ENCODE assay signal across 1 cellular context in the genomic region with DNA sequence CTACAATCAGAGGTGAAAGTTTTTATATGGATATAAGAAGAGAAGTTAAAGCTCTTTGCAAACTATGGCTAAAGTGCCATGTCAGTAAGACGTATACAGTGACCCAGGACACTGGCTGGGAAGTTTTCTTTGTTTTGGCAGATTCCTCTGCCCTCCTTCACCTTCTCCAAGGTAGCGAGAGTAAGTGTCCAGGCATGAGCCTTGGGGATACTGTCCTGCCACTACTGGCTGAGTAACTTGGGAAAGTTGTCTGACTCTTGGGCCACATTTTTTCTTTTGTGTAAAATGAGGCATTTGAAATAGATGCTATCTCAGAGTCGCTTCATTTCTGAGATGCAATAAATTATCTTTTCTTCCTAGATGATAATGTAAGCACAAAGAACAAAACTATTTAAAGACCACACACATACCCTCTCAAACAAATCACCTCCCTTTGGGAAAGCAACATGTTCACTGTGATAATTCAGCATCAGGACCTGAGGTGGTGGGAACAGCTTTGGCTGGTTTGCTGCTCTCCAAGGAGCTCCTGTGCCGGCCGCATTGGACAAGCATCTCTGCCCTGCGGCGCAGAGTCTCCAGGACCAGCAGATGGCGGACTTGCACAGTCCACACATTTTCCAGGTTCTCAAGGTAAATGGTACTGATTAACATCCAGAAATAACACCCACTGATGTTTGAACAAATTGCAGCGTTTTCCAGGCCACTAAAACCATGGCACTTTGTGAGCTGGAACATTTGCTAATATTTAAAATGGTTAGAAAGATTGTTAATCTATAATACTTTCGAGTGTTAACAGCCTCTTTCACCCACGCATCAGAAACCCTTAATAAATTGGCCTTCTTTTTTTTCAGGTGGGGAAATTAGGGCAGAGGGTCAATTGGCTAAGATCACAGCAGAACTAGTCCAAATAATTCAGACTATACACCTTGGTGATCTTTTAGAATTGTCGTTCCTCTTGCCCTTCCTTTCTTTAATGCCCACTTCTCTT.
TF ChIP-seq lines count a peak whose summit lies in the region.

No MANE protein-coding gene starts in this region.

TF ChIP-seq in HepG2, 621 proteins besides CTCF, POLR2A, EP300 and RAD21 (continued from another document and continues in another):
- TF ChIP-seq, protein P1, sequence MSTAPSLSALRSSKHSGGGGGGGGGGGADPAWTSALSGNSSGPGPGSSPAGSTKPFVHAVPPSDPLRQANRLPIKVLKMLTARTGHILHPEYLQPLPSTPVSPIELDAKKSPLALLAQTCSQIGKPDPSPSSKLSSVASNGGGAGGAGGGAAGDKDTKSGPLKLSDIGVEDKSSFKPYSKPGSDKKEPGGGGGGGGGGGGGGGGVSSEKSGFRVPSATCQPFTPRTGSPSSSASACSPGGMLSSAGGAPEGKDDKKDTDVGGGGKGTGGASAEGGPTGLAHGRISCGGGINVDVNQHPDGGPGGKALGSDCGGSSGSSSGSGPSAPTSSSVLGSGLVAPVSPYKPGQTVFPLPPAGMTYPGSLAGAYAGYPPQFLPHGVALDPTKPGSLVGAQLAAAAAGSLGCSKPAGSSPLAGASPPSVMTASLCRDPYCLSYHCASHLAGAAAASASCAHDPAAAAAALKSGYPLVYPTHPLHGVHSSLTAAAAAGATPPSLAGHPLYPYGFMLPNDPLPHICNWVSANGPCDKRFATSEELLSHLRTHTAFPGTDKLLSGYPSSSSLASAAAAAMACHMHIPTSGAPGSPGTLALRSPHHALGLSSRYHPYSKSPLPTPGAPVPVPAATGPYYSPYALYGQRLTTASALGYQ (CRISPR knock-in tag; IDR thresholded peaks at IDR 0.05), result no peak
- TF ChIP-seq ZNF251 (CRISPR knock-in tag; IDR thresholded peaks at IDR 0.05), result no peak
- TF ChIP-seq HOXD1 (CRISPR knock-in tag; IDR thresholded peaks at IDR 0.05), result no peak
- TF ChIP-seq ZSCAN9 (CRISPR knock-in tag; IDR thresholded peaks at IDR 0.05; ENCODE audit: borderline replicate concordance), result no peak
- no peak for TF ChIP-seq SP2 (CRISPR knock-in tag; IDR thresholded peaks at IDR 0.05)
- TF ChIP-seq, protein P2, sequence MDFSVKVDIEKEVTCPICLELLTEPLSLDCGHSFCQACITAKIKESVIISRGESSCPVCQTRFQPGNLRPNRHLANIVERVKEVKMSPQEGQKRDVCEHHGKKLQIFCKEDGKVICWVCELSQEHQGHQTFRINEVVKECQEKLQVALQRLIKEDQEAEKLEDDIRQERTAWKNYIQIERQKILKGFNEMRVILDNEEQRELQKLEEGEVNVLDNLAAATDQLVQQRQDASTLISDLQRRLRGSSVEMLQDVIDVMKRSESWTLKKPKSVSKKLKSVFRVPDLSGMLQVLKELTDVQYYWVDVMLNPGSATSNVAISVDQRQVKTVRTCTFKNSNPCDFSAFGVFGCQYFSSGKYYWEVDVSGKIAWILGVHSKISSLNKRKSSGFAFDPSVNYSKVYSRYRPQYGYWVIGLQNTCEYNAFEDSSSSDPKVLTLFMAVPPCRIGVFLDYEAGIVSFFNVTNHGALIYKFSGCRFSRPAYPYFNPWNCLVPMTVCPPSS (IDR thresholded peaks at IDR 0.05), result no peak
- TF ChIP-seq ZBTB7A (CRISPR knock-in tag; IDR thresholded peaks at IDR 0.05), result no peak
- no peak for TF ChIP-seq ZNF232 (CRISPR knock-in tag; IDR thresholded peaks at IDR 0.05; ENCODE audit: borderline replicate concordance)
- TF ChIP-seq, protein P3, sequence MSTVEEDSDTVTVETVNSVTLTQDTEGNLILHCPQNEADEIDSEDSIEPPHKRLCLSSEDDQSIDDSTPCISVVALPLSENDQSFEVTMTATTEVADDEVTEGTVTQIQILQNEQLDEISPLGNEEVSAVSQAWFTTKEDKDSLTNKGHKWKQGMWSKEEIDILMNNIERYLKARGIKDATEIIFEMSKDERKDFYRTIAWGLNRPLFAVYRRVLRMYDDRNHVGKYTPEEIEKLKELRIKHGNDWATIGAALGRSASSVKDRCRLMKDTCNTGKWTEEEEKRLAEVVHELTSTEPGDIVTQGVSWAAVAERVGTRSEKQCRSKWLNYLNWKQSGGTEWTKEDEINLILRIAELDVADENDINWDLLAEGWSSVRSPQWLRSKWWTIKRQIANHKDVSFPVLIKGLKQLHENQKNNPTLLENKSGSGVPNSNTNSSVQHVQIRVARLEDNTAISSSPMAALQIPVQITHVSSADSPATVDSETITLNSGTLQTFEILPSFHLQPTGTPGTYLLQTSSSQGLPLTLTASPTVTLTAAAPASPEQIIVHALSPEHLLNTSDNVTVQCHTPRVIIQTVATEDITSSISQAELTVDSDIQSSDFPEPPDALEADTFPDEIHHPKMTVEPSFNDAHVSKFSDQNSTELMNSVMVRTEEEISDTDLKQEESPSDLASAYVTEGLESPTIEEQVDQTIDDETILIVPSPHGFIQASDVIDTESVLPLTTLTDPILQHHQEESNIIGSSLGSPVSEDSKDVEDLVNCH (CRISPR knock-in tag; IDR thresholded peaks at IDR 0.05), result no peak
- TF ChIP-seq, protein P4, sequence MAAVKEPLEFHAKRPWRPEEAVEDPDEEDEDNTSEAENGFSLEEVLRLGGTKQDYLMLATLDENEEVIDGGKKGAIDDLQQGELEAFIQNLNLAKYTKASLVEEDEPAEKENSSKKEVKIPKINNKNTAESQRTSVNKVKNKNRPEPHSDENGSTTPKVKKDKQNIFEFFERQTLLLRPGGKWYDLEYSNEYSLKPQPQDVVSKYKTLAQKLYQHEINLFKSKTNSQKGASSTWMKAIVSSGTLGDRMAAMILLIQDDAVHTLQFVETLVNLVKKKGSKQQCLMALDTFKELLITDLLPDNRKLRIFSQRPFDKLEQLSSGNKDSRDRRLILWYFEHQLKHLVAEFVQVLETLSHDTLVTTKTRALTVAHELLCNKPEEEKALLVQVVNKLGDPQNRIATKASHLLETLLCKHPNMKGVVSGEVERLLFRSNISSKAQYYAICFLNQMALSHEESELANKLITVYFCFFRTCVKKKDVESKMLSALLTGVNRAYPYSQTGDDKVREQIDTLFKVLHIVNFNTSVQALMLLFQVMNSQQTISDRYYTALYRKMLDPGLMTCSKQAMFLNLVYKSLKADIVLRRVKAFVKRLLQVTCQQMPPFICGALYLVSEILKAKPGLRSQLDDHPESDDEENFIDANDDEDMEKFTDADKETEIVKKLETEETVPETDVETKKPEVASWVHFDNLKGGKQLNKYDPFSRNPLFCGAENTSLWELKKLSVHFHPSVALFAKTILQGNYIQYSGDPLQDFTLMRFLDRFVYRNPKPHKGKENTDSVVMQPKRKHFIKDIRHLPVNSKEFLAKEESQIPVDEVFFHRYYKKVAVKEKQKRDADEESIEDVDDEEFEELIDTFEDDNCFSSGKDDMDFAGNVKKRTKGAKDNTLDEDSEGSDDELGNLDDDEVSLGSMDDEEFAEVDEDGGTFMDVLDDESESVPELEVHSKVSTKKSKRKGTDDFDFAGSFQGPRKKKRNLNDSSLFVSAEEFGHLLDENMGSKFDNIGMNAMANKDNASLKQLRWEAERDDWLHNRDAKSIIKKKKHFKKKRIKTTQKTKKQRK (IDR thresholded peaks at IDR 0.05; ENCODE audit: low read length), result no peak
- TF ChIP-seq NR2C2 (CRISPR knock-in tag; IDR thresholded peaks at IDR 0.05; ENCODE audit: borderline replicate concordance), result no peak
- peak; percentile 40; the same call in 1 of the 2 replicates for TF ChIP-seq FOXA3 (CRISPR knock-in tag; IDR thresholded peaks at IDR 0.05)
- TF ChIP-seq ZSCAN30 (CRISPR knock-in tag; IDR thresholded peaks at IDR 0.05), result no peak
- TF ChIP-seq IRX3 (CRISPR knock-in tag; IDR thresholded peaks at IDR 0.05; ENCODE audit: borderline replicate concordance, low read depth), result no peak
- TF ChIP-seq, protein P5, sequence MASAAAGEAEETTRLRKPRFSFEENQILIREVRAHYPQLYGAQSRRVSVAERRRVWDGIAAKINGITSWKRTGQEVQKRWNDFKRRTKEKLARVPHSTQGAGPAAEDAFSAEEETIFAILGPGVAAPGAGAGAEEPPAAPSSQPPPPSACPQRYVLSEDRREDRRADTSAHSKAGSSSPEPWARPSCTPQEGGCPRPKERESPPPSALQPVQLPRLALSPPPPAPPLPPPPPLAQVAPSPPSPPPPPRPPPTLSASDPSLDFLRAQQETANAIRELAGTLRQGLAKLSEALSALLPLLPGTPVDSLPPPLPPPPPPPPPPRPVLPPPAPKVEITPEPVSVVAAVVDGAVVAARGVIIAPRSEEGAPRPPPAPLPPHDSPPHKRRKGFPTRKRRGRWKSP (CRISPR knock-in tag; IDR thresholded peaks at IDR 0.05), result no peak
- TF ChIP-seq JUN (CRISPR knock-in tag; IDR thresholded peaks at IDR 0.05), result no peak
- no peak for TF ChIP-seq TBP (CRISPR knock-in tag; IDR thresholded peaks at IDR 0.05)
- no peak for TF ChIP-seq SAP130 (CRISPR knock-in tag; IDR thresholded peaks at IDR 0.05; ENCODE audit: low read depth)
- TF ChIP-seq ZNF737 (CRISPR knock-in tag; IDR thresholded peaks at IDR 0.05; ENCODE audit: borderline replicate concordance), result no peak
- TF ChIP-seq ZNF510 (CRISPR knock-in tag; IDR thresholded peaks at IDR 0.05; ENCODE audit: low read depth), result no peak
- TF ChIP-seq MAZ (IDR thresholded peaks at IDR 0.05; ENCODE audit: borderline replicate concordance, low read depth, low read length), result 0 out of 2 replicates have a peak, but pooled peaks have one; percentile 34
- no peak for TF ChIP-seq MAZ (CRISPR knock-in tag; IDR thresholded peaks at IDR 0.05; ENCODE audit: low read depth)
- no peak for TF ChIP-seq HDAC1 (CRISPR knock-in tag; IDR thresholded peaks at IDR 0.05)
- TF ChIP-seq, protein P6, sequence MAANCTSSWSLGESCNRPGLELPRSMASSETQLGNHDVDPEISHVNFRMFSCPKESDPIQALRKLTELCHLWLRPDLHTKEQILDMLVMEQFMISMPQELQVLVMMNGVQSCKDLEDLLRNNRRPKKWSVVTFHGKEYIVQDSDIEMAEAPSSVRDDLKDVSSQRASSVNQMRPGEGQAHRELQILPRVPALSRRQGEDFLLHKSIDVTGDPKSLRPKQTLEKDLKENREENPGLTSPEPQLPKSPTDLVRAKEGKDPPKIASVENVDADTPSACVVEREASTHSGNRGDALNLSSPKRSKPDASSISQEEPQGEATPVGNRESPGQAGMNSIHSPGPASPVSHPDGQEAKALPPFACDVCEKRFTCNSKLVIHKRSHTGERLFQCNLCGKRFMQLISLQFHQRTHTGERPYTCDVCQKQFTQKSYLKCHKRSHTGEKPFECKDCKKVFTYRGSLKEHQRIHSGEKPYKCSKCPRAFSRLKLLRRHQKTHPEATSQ (CRISPR knock-in tag; IDR thresholded peaks at IDR 0.05; ENCODE audit: borderline replicate concordance), result no peak
- no peak for TF ChIP-seq SSRP1 (CRISPR knock-in tag; IDR thresholded peaks at IDR 0.05)
- TF ChIP-seq HNF4A (CRISPR knock-in tag; IDR thresholded peaks at IDR 0.05), result no peak
- no peak for TF ChIP-seq ZNF543 (CRISPR knock-in tag; IDR thresholded peaks at IDR 0.05)
- TF ChIP-seq MEIS2 (CRISPR knock-in tag; IDR thresholded peaks at IDR 0.05), result no peak
- TF ChIP-seq, protein P7, sequence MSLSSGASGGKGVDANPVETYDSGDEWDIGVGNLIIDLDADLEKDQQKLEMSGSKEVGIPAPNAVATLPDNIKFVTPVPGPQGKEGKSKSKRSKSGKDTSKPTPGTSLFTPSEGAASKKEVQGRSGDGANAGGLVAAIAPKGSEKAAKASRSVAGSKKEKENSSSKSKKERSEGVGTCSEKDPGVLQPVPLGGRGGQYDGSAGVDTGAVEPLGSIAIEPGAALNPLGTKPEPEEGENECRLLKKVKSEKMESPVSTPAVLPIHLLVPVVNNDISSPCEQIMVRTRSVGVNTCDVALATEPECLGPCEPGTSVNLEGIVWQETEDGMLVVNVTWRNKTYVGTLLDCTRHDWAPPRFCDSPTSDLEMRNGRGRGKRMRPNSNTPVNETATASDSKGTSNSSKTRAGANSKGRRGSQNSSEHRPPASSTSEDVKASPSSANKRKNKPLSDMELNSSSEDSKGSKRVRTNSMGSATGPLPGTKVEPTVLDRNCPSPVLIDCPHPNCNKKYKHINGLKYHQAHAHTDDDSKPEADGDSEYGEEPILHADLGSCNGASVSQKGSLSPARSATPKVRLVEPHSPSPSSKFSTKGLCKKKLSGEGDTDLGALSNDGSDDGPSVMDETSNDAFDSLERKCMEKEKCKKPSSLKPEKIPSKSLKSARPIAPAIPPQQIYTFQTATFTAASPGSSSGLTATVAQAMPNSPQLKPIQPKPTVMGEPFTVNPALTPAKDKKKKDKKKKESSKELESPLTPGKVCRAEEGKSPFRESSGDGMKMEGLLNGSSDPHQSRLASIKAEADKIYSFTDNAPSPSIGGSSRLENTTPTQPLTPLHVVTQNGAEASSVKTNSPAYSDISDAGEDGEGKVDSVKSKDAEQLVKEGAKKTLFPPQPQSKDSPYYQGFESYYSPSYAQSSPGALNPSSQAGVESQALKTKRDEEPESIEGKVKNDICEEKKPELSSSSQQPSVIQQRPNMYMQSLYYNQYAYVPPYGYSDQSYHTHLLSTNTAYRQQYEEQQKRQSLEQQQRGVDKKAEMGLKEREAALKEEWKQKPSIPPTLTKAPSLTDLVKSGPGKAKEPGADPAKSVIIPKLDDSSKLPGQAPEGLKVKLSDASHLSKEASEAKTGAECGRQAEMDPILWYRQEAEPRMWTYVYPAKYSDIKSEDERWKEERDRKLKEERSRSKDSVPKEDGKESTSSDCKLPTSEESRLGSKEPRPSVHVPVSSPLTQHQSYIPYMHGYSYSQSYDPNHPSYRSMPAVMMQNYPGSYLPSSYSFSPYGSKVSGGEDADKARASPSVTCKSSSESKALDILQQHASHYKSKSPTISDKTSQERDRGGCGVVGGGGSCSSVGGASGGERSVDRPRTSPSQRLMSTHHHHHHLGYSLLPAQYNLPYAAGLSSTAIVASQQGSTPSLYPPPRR (CRISPR knock-in tag; IDR thresholded peaks at IDR 0.05; ENCODE audit: borderline replicate concordance), result no peak
- no peak for TF ChIP-seq SRSF9 (IDR thresholded peaks at IDR 0.05; ENCODE audit: borderline replicate concordance, insufficient read depth, low read depth, low read length, poor library complexity, severe bottlenecking)
- no peak for TF ChIP-seq SPEN (CRISPR knock-in tag; IDR thresholded peaks at IDR 0.05; ENCODE audit: low read depth)
- no peak for TF ChIP-seq HMGA1 (CRISPR knock-in tag; conservative IDR thresholded peaks at IDR 0.05)
- peak; percentile 82; the same call in 1 of the 2 replicates for TF ChIP-seq KLF6 (CRISPR knock-in tag; IDR thresholded peaks at IDR 0.05)
- no peak for TF ChIP-seq PCBP1 (IDR thresholded peaks at IDR 0.05; ENCODE audit: borderline replicate concordance, low read depth, low read length)
- no peak for TF ChIP-seq ZBTB3 (CRISPR knock-in tag; IDR thresholded peaks at IDR 0.05; ENCODE audit: borderline replicate concordance, low read depth)
- no peak for TF ChIP-seq MZF1 (CRISPR knock-in tag; IDR thresholded peaks at IDR 0.05; ENCODE audit: borderline replicate concordance)
- TF ChIP-seq ADNP (CRISPR knock-in tag; IDR thresholded peaks at IDR 0.05), result no peak
- TF ChIP-seq NFKB2 (CRISPR knock-in tag; IDR thresholded peaks at IDR 0.05; ENCODE audit: borderline replicate concordance), result no peak
- no peak for TF ChIP-seq HHEX (CRISPR knock-in tag; IDR thresholded peaks at IDR 0.05)
- no peak for TF ChIP-seq ZNF629 (CRISPR knock-in tag; conservative IDR thresholded peaks at IDR 0.05)
- no peak for TF ChIP-seq NR1H2 (CRISPR knock-in tag; IDR thresholded peaks at IDR 0.05; ENCODE audit: borderline replicate concordance, low read depth)
- TF ChIP-seq, protein P8, sequence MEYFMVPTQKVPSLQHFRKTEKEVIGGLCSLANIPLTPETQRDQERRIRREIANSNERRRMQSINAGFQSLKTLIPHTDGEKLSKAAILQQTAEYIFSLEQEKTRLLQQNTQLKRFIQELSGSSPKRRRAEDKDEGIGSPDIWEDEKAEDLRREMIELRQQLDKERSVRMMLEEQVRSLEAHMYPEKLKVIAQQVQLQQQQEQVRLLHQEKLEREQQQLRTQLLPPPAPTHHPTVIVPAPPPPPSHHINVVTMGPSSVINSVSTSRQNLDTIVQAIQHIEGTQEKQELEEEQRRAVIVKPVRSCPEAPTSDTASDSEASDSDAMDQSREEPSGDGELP (IDR thresholded peaks at IDR 0.05; ENCODE audit: borderline replicate concordance, low read depth), result no peak
- peak; percentile 54; the same call in 1 of the 2 replicates for TF ChIP-seq THAP11 (CRISPR knock-in tag; IDR thresholded peaks at IDR 0.05)
- TF ChIP-seq FOSL1 (CRISPR knock-in tag; IDR thresholded peaks at IDR 0.05; ENCODE audit: borderline replicate concordance), result no peak
- no peak for TF ChIP-seq POLR2AphosphoS2 (IDR thresholded peaks at IDR 0.05; ENCODE audit: low read depth, low read length)
